Comparison of ENCODE assay signal across 21 cellular contexts in the genomic region with DNA sequence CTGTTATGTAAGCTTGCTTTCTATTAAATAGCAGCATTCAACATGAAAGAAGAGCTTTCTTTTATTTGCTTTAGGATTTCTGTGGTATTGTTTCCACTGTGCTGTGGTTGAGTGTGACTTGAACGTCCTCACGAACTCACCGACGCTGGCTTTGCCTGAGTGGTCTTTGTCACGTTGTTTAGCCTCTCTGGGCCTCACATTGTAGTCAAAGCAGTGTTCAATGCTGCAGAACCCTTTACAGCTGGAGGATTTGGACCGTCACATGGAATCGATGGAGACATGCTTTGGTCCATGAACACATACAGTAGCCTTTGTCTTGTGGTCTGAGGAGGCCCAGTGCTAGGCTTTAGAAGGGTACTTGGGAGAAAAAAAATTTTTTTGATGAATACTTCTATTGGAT.
A peak's percentile ranks its signal among the peaks of the same experiment; 100 is the strongest.
DNase-seq lines count a peak whose midpoint lies in the region; ATAC-seq lines count a peak whose summit lies in the region.
"Had no signal": no experiment of that assay in that cellular context is flagged by ENCODE, and none has a peak within 500 bp of the region (broad histone marks: within the 10 kb centered on the region; RNA-seq: fewer than 3 reads in every experiment).

No MANE protein-coding gene starts in this region.

- H3K4me1 Mint-ChIP-seq in activated CD4-positive, alpha-beta memory T cell treated with anti-CD3 and anti-CD28 coated beads for 36 hours (ENCODE audit: low read depth), result no peaks in the 10 kb centered on the region
- H3K4me1 Mint-ChIP-seq: activated CD4-positive, alpha-beta T cell treated with anti-CD3 and anti-CD28 coated beads, Interleukin-2, amount 10 ng/mL, durations not matched to agents 24 days and 14 days; activated naive CD4-positive, alpha-beta T cell treated with anti-CD3 and anti-CD28 coated beads, Interleukin-2, amount 10 ng/mL, durations not matched to agents 7 days and 5 days had no signal

- H3K27ac Mint-ChIP-seq in activated CD4-positive, alpha-beta memory T cell treated with anti-CD3 and anti-CD28 coated beads for 36 hours, result no peak overlapping the region
- H3K27ac Mint-ChIP-seq: activated CD4-positive, alpha-beta T cell treated with anti-CD3 and anti-CD28 coated beads, Interleukin-2, amount 10 ng/mL, durations not matched to agents 24 days and 14 days; activated naive CD4-positive, alpha-beta T cell treated with anti-CD3 and anti-CD28 coated beads, Interleukin-2, amount 10 ng/mL, durations not matched to agents 7 days and 5 days; GM23338 had no signal

- CTCF ChIA-PET in activated CD4-positive, alpha-beta memory T cell treated with anti-CD3 and anti-CD28 coated beads for 36 hours (lab: Charles Lee), result interaction anchor here (0.6 to 0.7 kb wide), 2 partner anchors 84 to 198 kb away, joined by 3 read pairs; no protein-coding TSS in a partner anchor

- 87% methylated on average over 7 of the region's 7 CpGs for WGBS in right cardiac atrium

- H3K27me3 Mint-ChIP-seq in activated CD4-positive, alpha-beta memory T cell treated with anti-CD3 and anti-CD28 coated beads for 36 hours, result peaks cover 1% of the 10 kb centered on the region

- H3K4me1 ChIP-seq in right cardiac atrium (ENCODE audit: control insufficient read depth, insufficient read depth, low read length), result peaks cover 33% of the 10 kb centered on the region

- in situ Hi-C loops in SK-MEL-5 (cut with HindIII; ENCODE audit: low pct_unique_long_range_greater_than_20kb, low sequenced_read_pairs), result no loop called here

- H3K4me3 Mint-ChIP-seq in activated CD4-positive, alpha-beta memory T cell treated with anti-CD3 and anti-CD28 coated beads for 36 hours, result no peak overlapping the region
- H3K4me3 Mint-ChIP-seq: activated CD4-positive, alpha-beta T cell treated with anti-CD3 and anti-CD28 coated beads, Interleukin-2, amount 10 ng/mL, durations not matched to agents 24 days and 14 days; activated naive CD4-positive, alpha-beta T cell treated with anti-CD3 and anti-CD28 coated beads, Interleukin-2, amount 10 ng/mL, durations not matched to agents 7 days and 5 days; GM23338 had no signal

- no peaks in the 10 kb centered on the region for H3K9me3 ChIP-seq in right cardiac atrium (ENCODE audit: control insufficient read depth, low read length)

- H3K4me3 ChIP-seq in right cardiac atrium (ENCODE audit: low read length), result no peak overlapping the region
- H3K4me3 ChIP-seq: GM23338, SK-N-MC had no signal

- no peaks in the 10 kb centered on the region for H3K27me3 ChIP-seq in right cardiac atrium (ENCODE audit: control insufficient read depth, insufficient read depth)

- DNase-seq in right cardiac atrium (no peak), Right ventricle myocardium superior (no peak), SK-MEL-5 (ENCODE audit: low read depth, low spot score) (peak; percentile 72), left kidney (ENCODE audit: low read depth, low spot score) (peak; percentile 58)
- no peak for DNase-seq in activated CD4-positive, alpha-beta memory T cell treated with anti-CD3 and anti-CD28 coated beads for 36 hours
- DNase-seq: activated CD4-positive, alpha-beta T cell treated with anti-CD3 and anti-CD28 coated beads, Interleukin-2, amount 10 ng/mL, durations not matched to agents 24 days and 14 days; activated naive CD4-positive, alpha-beta T cell treated with anti-CD3 and anti-CD28 coated beads, Interleukin-2, amount 10 ng/mL, durations not matched to agents 7 days and 5 days; Calu3; cortex of kidney; KG1; MM.1S; NCI-H526 treated with DMSO at 0.1 percent for 48 hours; occipital lobe; stimulated activated CD4-positive, alpha-beta T cell treated with anti-CD3 and anti-CD28 coated beads, Interleukin-4, amount 100 ng/mL, for 4 hours; stimulated activated naive CD4-positive, alpha-beta T cell; T-helper 2 cell had no signal

- POLR2A ChIA-PET in activated CD4-positive, alpha-beta memory T cell treated with anti-CD3 and anti-CD28 coated beads for 36 hours (lab: Charles Lee), result no interaction called here

- peaks cover 12% of the 10 kb centered on the region for H3K9me3 Mint-ChIP-seq in activated CD4-positive, alpha-beta memory T cell treated with anti-CD3 and anti-CD28 coated beads for 36 hours
- H3K9me3 Mint-ChIP-seq: activated naive CD4-positive, alpha-beta T cell treated with anti-CD3 and anti-CD28 coated beads, Interleukin-2, amount 10 ng/mL, durations not matched to agents 7 days and 5 days had no signal

- intact Hi-C loops in right cardiac atrium (cut with DNase I) (loop anchor here in 2 of 4 donors (5.0 to 10.0 kb wide), 2 partner anchors 80 to 83 kb away; no protein-coding TSS in a partner anchor), Right ventricle myocardium superior (cut with DNase I) (loop anchor here (5.0 to 10.0 kb wide), 2 partner anchors 60 to 83 kb away; no protein-coding TSS in a partner anchor)
- intact Hi-C loops in activated CD4-positive, alpha-beta memory T cell treated with anti-CD3 and anti-CD28 coated beads for 36 hours (cut with micrococcal nuclease), result loop anchor here (5.0 kb wide), 1 partner anchor 83 kb away; no protein-coding TSS in a partner anchor

- H3K27ac ChIP-seq in right cardiac atrium (ENCODE audit: low read length) (peak overlapping the region; percentile 66), temporal lobe (ENCODE audit: low read depth, low read length) (peak overlapping the region; percentile 75)
- H3K27ac ChIP-seq: SK-N-MC had no signal

- ATAC-seq in right cardiac atrium, result no peak
- ATAC-seq in Right ventricle myocardium superior (ENCODE audit: poor library complexity), result no peak
- ATAC-seq in HG03378 (IDR thresholded peaks at IDR 0.05; ENCODE audit: unreplicated experiment), result no peak
- no peak for ATAC-seq in HG03520 (IDR thresholded peaks at IDR 0.05; ENCODE audit: unreplicated experiment)
- ATAC-seq: GM23338 had no signal

- no peaks in the 10 kb centered on the region for H3K36me3 Mint-ChIP-seq in activated CD4-positive, alpha-beta memory T cell treated with anti-CD3 and anti-CD28 coated beads for 36 hours
- H3K36me3 Mint-ChIP-seq: activated naive CD4-positive, alpha-beta T cell treated with anti-CD3 and anti-CD28 coated beads, Interleukin-2, amount 10 ng/mL, durations not matched to agents 7 days and 5 days had no signal

Comparison
In these comparisons a context has a peak if more than half of its experiments do, and no peak if none do; other contexts are left out.
1. DNase-seq: peak in SK-MEL-5 (single experiment) and left kidney (single experiment); none in right cardiac atrium (0 of 3), Right ventricle myocardium superior (single experiment) and activated CD4-positive, alpha-beta memory T cell treated with anti-CD3 and anti-CD28 coated beads for 36 hours (single experiment).